ENCODE assay signal across 1 cellular context in genomic region chr20:47334022-47334551, GRCh38.
TF ChIP-seq lines count a peak whose summit lies in the region.

No MANE protein-coding gene starts in this region.

TF ChIP-seq in HepG2, 621 proteins besides CTCF, POLR2A, EP300 and RAD21 (continued from another document and continues in another):
- TF ChIP-seq KIAA2018 (CRISPR knock-in tag; IDR thresholded peaks at IDR 0.05; ENCODE audit: borderline replicate concordance) (no peak), TARDBP (CRISPR knock-in tag; IDR thresholded peaks at IDR 0.05) (peak; percentile 83; the same call in 1 of the 2 replicates), BRD4 (CRISPR knock-in tag; IDR thresholded peaks at IDR 0.05) (no peak), ZNF318 (CRISPR knock-in tag; IDR thresholded peaks at IDR 0.05) (no peak), RARA (CRISPR knock-in tag; IDR thresholded peaks at IDR 0.05) (peak; percentile 98), ZNF570 (CRISPR knock-in tag; IDR thresholded peaks at IDR 0.05; ENCODE audit: borderline replicate concordance) (no peak), SNAPC2 (CRISPR knock-in tag; IDR thresholded peaks at IDR 0.05) (peak; percentile 85; the same call in 1 of the 2 replicates), ZNF556 (CRISPR knock-in tag; IDR thresholded peaks at IDR 0.05; ENCODE audit: borderline replicate concordance) (no peak; the same call in 1 of the 2 replicates), RFX1 (IDR thresholded peaks at IDR 0.05) (no peak), KDM5B (CRISPR knock-in tag; IDR thresholded peaks at IDR 0.05; ENCODE audit: borderline replicate concordance) (no peak), EEA1 (CRISPR knock-in tag; IDR thresholded peaks at IDR 0.05; ENCODE audit: borderline replicate concordance) (no peak), PREB (CRISPR knock-in tag; IDR thresholded peaks at IDR 0.05) (no peak), NFATC3 (CRISPR knock-in tag; IDR thresholded peaks at IDR 0.05) (no peak), GPBP1L1 (CRISPR knock-in tag; IDR thresholded peaks at IDR 0.05) (no peak), RNF219 (CRISPR knock-in tag; IDR thresholded peaks at IDR 0.05) (no peak), ZFP1 (CRISPR knock-in tag; IDR thresholded peaks at IDR 0.05) (no peak; the same call in none of the 2 replicates), ZNF451 (CRISPR knock-in tag; IDR thresholded peaks at IDR 0.05) (no peak), TBL1XR1 (IDR thresholded peaks at IDR 0.05; ENCODE audit: borderline replicate concordance, low read length, partially characterized antibody) (peak; percentile 61), SP4 (CRISPR knock-in tag; IDR thresholded peaks at IDR 0.05) (no peak), CENPBD1 (CRISPR knock-in tag; IDR thresholded peaks at IDR 0.05; ENCODE audit: borderline replicate concordance, low read depth) (no peak), ZNF772 (CRISPR knock-in tag; IDR thresholded peaks at IDR 0.05) (no peak), NFYB (CRISPR knock-in tag; IDR thresholded peaks at IDR 0.05) (no peak), SYNCRIP (IDR thresholded peaks at IDR 0.05; ENCODE audit: insufficient read depth, low read depth, low read length) (no peak), ZBED4 (CRISPR knock-in tag; IDR thresholded peaks at IDR 0.05; ENCODE audit: borderline replicate concordance) (no peak; the same call in 1 of the 2 replicates), ZNF674 (CRISPR knock-in tag; IDR thresholded peaks at IDR 0.05; ENCODE audit: low read depth) (no peak)
